ENCODE assay signal across 1 cellular context in the genomic region with DNA sequence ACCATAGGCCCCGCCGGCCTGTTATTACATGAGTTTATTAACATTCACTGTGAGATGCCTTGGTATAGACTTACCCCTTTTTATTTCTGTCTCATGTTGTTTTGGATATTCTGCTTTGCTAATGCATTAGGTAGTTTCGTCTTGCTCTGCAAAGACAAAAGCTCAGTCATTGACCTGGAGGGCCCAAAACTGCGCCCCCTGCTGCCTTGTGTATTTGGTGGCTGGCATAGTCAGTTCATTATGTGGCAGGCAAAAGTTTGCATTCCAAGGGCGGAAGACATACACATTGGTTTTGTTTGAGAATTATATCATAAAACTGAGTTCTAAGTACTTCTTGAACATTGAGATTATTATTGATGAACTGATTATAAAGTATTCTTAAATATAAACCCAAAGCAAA.
TF ChIP-seq lines count a peak whose summit lies in the region.

No MANE protein-coding gene starts in this region.

TF ChIP-seq in WTC11, 78 proteins besides CTCF, POLR2A, EP300 and RAD21 (continued from another document):
- TF ChIP-seq, protein P1, sequence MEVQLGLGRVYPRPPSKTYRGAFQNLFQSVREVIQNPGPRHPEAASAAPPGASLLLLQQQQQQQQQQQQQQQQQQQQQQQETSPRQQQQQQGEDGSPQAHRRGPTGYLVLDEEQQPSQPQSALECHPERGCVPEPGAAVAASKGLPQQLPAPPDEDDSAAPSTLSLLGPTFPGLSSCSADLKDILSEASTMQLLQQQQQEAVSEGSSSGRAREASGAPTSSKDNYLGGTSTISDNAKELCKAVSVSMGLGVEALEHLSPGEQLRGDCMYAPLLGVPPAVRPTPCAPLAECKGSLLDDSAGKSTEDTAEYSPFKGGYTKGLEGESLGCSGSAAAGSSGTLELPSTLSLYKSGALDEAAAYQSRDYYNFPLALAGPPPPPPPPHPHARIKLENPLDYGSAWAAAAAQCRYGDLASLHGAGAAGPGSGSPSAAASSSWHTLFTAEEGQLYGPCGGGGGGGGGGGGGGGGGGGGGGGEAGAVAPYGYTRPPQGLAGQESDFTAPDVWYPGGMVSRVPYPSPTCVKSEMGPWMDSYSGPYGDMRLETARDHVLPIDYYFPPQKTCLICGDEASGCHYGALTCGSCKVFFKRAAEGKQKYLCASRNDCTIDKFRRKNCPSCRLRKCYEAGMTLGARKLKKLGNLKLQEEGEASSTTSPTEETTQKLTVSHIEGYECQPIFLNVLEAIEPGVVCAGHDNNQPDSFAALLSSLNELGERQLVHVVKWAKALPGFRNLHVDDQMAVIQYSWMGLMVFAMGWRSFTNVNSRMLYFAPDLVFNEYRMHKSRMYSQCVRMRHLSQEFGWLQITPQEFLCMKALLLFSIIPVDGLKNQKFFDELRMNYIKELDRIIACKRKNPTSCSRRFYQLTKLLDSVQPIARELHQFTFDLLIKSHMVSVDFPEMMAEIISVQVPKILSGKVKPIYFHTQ (CRISPR knock-in tag; IDR thresholded peaks at IDR 0.05) = no peak
- TF ChIP-seq CBFB (CRISPR knock-in tag; IDR thresholded peaks at IDR 0.05; ENCODE audit: low read depth) = no peak
- TF ChIP-seq, protein P2, sequence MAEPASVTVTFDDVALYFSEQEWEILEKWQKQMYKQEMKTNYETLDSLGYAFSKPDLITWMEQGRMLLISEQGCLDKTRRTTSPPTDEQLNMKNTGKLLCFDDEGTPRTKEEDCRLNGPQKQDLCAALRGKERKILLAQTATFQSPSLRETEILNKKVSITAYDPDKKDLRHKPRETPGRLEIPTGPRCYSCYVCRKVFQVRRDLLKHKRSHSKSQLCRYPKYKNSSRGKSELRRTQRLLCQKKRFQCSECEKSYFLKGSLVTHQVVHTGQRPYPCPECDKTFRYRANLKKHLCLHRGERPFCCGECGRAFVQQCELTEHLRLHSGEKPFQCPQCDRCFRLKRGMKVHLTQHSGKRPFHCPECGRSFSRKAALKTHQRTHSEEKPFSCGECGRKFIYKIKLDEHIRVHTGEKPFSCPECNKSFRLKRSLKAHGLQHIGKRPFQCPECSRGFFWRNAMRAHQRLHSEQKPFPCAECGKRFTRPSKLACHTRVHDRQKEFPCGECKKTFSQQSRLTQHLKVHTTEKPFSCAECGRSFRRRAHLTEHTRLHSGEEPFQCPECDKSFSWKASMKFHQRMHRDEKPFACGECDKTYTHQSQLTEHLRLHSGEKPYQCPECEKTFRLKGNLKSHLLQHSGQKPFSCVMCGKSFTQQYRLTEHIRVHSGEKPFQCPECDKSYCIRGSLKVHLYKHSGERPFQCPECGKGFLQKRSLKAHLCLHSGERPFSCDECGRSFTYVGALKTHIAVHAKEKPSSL (CRISPR knock-in tag; conservative IDR thresholded peaks at IDR 0.05) = no peak
- TF ChIP-seq ZNF396 (CRISPR knock-in tag; IDR thresholded peaks at IDR 0.05; ENCODE audit: borderline replicate concordance) = no peak
- TF ChIP-seq, protein P3, sequence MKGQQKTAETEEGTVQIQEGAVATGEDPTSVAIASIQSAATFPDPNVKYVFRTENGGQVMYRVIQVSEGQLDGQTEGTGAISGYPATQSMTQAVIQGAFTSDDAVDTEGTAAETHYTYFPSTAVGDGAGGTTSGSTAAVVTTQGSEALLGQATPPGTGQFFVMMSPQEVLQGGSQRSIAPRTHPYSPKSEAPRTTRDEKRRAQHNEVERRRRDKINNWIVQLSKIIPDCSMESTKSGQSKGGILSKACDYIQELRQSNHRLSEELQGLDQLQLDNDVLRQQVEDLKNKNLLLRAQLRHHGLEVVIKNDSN (CRISPR knock-in tag; IDR thresholded peaks at IDR 0.05) = no peak
- TF ChIP-seq, protein P4, sequence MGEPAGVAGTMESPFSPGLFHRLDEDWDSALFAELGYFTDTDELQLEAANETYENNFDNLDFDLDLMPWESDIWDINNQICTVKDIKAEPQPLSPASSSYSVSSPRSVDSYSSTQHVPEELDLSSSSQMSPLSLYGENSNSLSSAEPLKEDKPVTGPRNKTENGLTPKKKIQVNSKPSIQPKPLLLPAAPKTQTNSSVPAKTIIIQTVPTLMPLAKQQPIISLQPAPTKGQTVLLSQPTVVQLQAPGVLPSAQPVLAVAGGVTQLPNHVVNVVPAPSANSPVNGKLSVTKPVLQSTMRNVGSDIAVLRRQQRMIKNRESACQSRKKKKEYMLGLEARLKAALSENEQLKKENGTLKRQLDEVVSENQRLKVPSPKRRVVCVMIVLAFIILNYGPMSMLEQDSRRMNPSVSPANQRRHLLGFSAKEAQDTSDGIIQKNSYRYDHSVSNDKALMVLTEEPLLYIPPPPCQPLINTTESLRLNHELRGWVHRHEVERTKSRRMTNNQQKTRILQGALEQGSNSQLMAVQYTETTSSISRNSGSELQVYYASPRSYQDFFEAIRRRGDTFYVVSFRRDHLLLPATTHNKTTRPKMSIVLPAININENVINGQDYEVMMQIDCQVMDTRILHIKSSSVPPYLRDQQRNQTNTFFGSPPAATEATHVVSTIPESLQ (CRISPR knock-in tag; IDR thresholded peaks at IDR 0.05) = no peak
